Comparison of ENCODE assay signal across 21 cellular contexts in the genomic region with DNA sequence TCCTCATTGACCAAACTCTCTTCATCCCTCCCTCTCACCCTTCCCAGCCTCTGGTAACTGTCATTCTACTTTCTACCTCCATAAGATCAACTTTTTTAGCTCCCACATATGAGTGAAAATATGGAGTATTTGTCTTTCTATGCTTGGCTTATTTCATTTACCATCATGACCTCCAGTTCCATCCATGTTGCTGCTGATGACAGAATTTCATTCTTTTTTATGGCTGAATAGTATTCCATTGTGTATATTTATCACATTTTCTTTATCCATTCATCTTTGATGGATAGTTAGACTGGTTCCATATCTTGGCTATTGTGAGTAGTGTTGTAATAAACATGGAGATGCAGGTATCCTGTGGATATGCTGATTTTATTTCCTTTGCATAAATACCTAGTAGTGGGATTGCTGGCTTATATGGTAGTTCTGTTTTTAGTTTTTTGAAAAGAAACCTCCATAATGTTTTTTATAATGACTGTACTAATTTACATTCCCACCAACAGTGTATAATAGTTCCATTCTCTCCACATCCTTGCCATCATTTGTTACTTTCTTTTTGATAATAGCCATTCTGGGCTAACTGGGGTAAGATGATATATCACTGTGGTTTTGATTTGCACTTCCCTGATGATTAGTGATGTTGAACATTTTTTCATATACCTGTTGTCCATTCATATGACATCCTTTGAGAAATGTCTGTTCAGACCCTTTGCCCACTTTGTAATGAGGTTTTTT. TPM values are rescaled to one million over a fixed set of nuclear protein-coding genes. Genes with fewer than 3 reads are reported as not detected.
A peak's percentile ranks its signal among the peaks of the same experiment; 100 is the strongest.
DNase-seq lines count a peak whose midpoint lies in the region; ATAC-seq, FAIRE-seq and TF ChIP-seq lines count a peak whose summit lies in the region.
"Had no signal": no experiment of that assay in that cellular context is flagged by ENCODE, and none has a peak within 500 bp of the region (broad histone marks: within the 10 kb centered on the region; RNA-seq: fewer than 3 reads in every experiment).

No MANE protein-coding gene starts in this region.

- H3K9me3 ChIP-seq in K562 (replicated peaks; ENCODE audit: control insufficient read depth, insufficient read depth, low read depth, low read length) (no peaks in the 10 kb centered on the region), osteoblast (ENCODE audit: low read depth, low read length) (no peaks in the 10 kb centered on the region)

- in situ Hi-C loops in K562 (cut with MboI) = no loop called here

- H3K4me3 ChIP-seq in K562 = no peak overlapping the region
- no peak overlapping the region for H3K4me3 ChIP-seq in osteoblast (ENCODE audit: insufficient read depth, low read length)
- H3K4me3 ChIP-seq: BLaER1, GM23338 had no signal

- peaks cover 5% of the 10 kb centered on the region for H3K9me3 Mint-ChIP-seq in activated T-cell treated with anti-CD3 and anti-CD28 coated beads, Interleukin-2, amount 50 U/mL, for 24 hours
- no peaks in the 10 kb centered on the region for H3K9me3 Mint-ChIP-seq in stimulated activated naive CD8-positive, alpha-beta T cell treated with anti-CD3 and anti-CD28 coated beads, Interleukin-15, Interleukin-2, amounts not matched to agents 100 ng/mL and 50 ng/mL, for 24 hours
- H3K9me3 Mint-ChIP-seq: CD14-positive monocyte; CD4-positive, alpha-beta memory T cell; GM23338 had no signal

- H3K9ac ChIP-seq in K562 (ENCODE audit: insufficient read depth in 1 of 2, low read depth in 2 of 2, low read length in 2 of 2) = no peak overlapping the region
- H3K9ac ChIP-seq: BLaER1 had no signal

- TF ChIP-seq EP300 in K562 (IDR thresholded peaks at IDR 0.05; ENCODE audit: low read length) = no peak

- intact Hi-C loops in K562 (cut with micrococcal nuclease) = no loop called here

- H4K20me1 ChIP-seq in K562 (replicated peaks; ENCODE audit: control insufficient read depth, insufficient read depth, low read length) (no peaks in the 10 kb centered on the region), osteoblast (ENCODE audit: insufficient read depth, low read length) (no peaks in the 10 kb centered on the region)
- H4K20me1 ChIP-seq: BLaER1 had no signal

- H3K36me3 ChIP-seq in K562 (ENCODE audit: control insufficient read depth, insufficient read depth, low read length) (peaks cover 67% of the 10 kb centered on the region), osteoblast (ENCODE audit: insufficient read depth, low read length) (peaks cover 15% of the 10 kb centered on the region)

- DNase-seq in activated T-cell treated with anti-CD3 and anti-CD28 coated beads, Interleukin-2, amount 50 U/mL, for 24 hours = no peak
- DNase-seq in activated T-cell treated with anti-CD3 and anti-CD28 coated beads, Interleukin-2, amount 50 U/mL, for 48 hours = no peak
- no peak for DNase-seq in stimulated activated naive CD8-positive, alpha-beta T cell treated with anti-CD3 and anti-CD28 coated beads, Interleukin-15, Interleukin-2, amounts not matched to agents 100 U/mL and 50 U/mL, for 24 hours
- no peak for DNase-seq in K562 (ENCODE audit: extremely low read depth in 1 of 4, low spot score in 3 of 4)
- DNase-seq in osteoblast (ENCODE audit: insufficient read length, low spot score, missing footprints) = no peak
- DNase-seq in NK-92 (lab: John Stamatoyannopoulos, UW; ENCODE audit: unreplicated experiment) = no peak
- DNase-seq: 8988T; CD4-positive, alpha-beta memory T cell; DMS53; DND-41; EL; H7; IMR-90 had no signal

- TF ChIP-seq RAD21 in K562 (CRISPR knock-in tag; conservative IDR thresholded peaks at IDR 0.05 in 1 of 2, IDR thresholded peaks at IDR 0.05 in 1 of 2) = no peak

- H3K27me3 ChIP-seq in K562 (ENCODE audit: control insufficient read depth in 2 of 2, insufficient read depth in 2 of 2, low read length in 2 of 2) (no peaks in the 10 kb centered on the region), osteoblast (ENCODE audit: insufficient read depth, low read length) (no peaks in the 10 kb centered on the region)
- H3K27me3 ChIP-seq: BLaER1 had no signal

- no TSS peak for BruUV-seq in K562 (replicated peaks; lab: Mats Ljungman, UMichigan)

- no peak for ATAC-seq in stimulated activated naive CD8-positive, alpha-beta T cell treated with anti-CD3 and anti-CD28 coated beads, Interleukin-15, Interleukin-2, amounts not matched to agents 100 U/mL and 50 U/mL, for 24 hours
- no peak for ATAC-seq in K562
- no peak for ATAC-seq in GM19467 (IDR thresholded peaks at IDR 0.05; ENCODE audit: unreplicated experiment)
- ATAC-seq: GM23338, HCT116 had no signal

- POLR2A ChIA-PET in K562 (lab: Yijun Ruan, JAX) = no interaction called here

- TF ChIP-seq POLR2A in K562 (conservative IDR thresholded peaks at IDR 0.05) = no peak

- H3K4me1 Mint-ChIP-seq in activated T-cell treated with anti-CD3 and anti-CD28 coated beads, Interleukin-2, amount 50 U/mL, for 24 hours (ENCODE audit: low read depth) = peaks cover 13% of the 10 kb centered on the region
- H3K4me1 Mint-ChIP-seq in stimulated activated naive CD8-positive, alpha-beta T cell treated with anti-CD3 and anti-CD28 coated beads, Interleukin-15, Interleukin-2, amounts not matched to agents 100 ng/mL and 50 ng/mL, for 24 hours (ENCODE audit: low read depth) = peaks cover 12% of the 10 kb centered on the region

- H3K4me2 ChIP-seq in K562 (ENCODE audit: insufficient read depth, low read length) (no peak overlapping the region), osteoblast (ENCODE audit: insufficient read depth, low read length) (no peak overlapping the region)
- H3K4me2 ChIP-seq: BLaER1, GM23338 had no signal

- peak overlapping the region; percentile 48 for H3K27ac Mint-ChIP-seq in activated T-cell treated with anti-CD3 and anti-CD28 coated beads, Interleukin-2, amount 50 U/mL, for 24 hours
- peak overlapping the region; percentile 59 for H3K27ac Mint-ChIP-seq in stimulated activated naive CD8-positive, alpha-beta T cell treated with anti-CD3 and anti-CD28 coated beads, Interleukin-15, Interleukin-2, amounts not matched to agents 100 ng/mL and 50 ng/mL, for 24 hours
- H3K27ac Mint-ChIP-seq: GM23338 had no signal

- no peak for FAIRE-seq in K562 (lab: Jason Lieb, UNC)
- FAIRE-seq: GM12891, HTR-8/SVneo had no signal

- H3K4me1 ChIP-seq in K562 (replicated peaks in 1 of 2; ENCODE audit: control insufficient read depth in 2 of 2, insufficient read depth in 2 of 2, low read length in 2 of 2) (no peaks in the 10 kb centered on the region), osteoblast (ENCODE audit: insufficient read depth, low read length) (no peaks in the 10 kb centered on the region)
- H3K4me1 ChIP-seq: BLaER1 had no signal

- H3K27ac ChIP-seq in K562 (ENCODE audit: extremely low read depth, low read depth, low read length) (no peak overlapping the region), osteoblast (ENCODE audit: low read depth, low read length) (no peak overlapping the region)
- H3K27ac ChIP-seq: BLaER1 had no signal

- no peaks in the 10 kb centered on the region for H3K27me3 Mint-ChIP-seq in activated T-cell treated with anti-CD3 and anti-CD28 coated beads, Interleukin-2, amount 50 U/mL, for 24 hours
- no peaks in the 10 kb centered on the region for H3K27me3 Mint-ChIP-seq in stimulated activated naive CD8-positive, alpha-beta T cell treated with anti-CD3 and anti-CD28 coated beads, Interleukin-15, Interleukin-2, amounts not matched to agents 100 ng/mL and 50 ng/mL, for 24 hours
- H3K27me3 Mint-ChIP-seq: CD4-positive, alpha-beta memory T cell had no signal

- H3K36me3 Mint-ChIP-seq in activated T-cell treated with anti-CD3 and anti-CD28 coated beads, Interleukin-2, amount 50 U/mL, for 24 hours (ENCODE audit: low read depth) = peaks cover 82% of the 10 kb centered on the region
- H3K36me3 Mint-ChIP-seq in stimulated activated naive CD8-positive, alpha-beta T cell treated with anti-CD3 and anti-CD28 coated beads, Interleukin-15, Interleukin-2, amounts not matched to agents 100 ng/mL and 50 ng/mL, for 24 hours (ENCODE audit: low read depth) = peaks cover 68% of the 10 kb centered on the region

- H2AFZ ChIP-seq in K562 (ENCODE audit: low read depth, low read length) = no peak overlapping the region
- H2AFZ ChIP-seq in osteoblast (ENCODE audit: low read length) = no peak overlapping the region
- H2AFZ ChIP-seq: GM23338 had no signal

- H3K79me2 ChIP-seq in K562 (ENCODE audit: control insufficient read depth, insufficient read depth, low read length) (no peaks in the 10 kb centered on the region), osteoblast (ENCODE audit: insufficient read depth, low read length) (no peaks in the 10 kb centered on the region)

- H3K4me3 Mint-ChIP-seq in activated T-cell treated with anti-CD3 and anti-CD28 coated beads, Interleukin-2, amount 50 U/mL, for 24 hours = no peak overlapping the region
- H3K4me3 Mint-ChIP-seq in stimulated activated naive CD8-positive, alpha-beta T cell treated with anti-CD3 and anti-CD28 coated beads, Interleukin-15, Interleukin-2, amounts not matched to agents 100 ng/mL and 50 ng/mL, for 24 hours = no peak overlapping the region
- H3K4me3 Mint-ChIP-seq: CD14-positive monocyte; CD4-positive, alpha-beta memory T cell; GM23338 had no signal

- no peak for TF ChIP-seq CTCF in K562 (IDR thresholded peaks at IDR 0.05 in 2 of 3, conservative IDR thresholded peaks at IDR 0.05 in 1 of 3; ENCODE audit: insufficient read depth in 2 of 3, low read depth in 1 of 3, low read length in 3 of 3)
- TF ChIP-seq CTCF in osteoblast (IDR thresholded peaks at IDR 0.05; ENCODE audit: extremely low read depth, low read depth, low read length) = no peak

- CTCF ChIA-PET in K562 (lab: Yijun Ruan, JAX; ENCODE audit: low intra/inter-chr PET ratio) = no interaction called here

- H3K9me1 ChIP-seq in K562 (ENCODE audit: control insufficient read depth, insufficient read depth, low read length) = no peaks in the 10 kb centered on the region

RNA-seq across cellular contexts. Expression of a gene that starts 35.7 kb away (rescaled TPM):
- total RNA-seq in K562 (2011; cell fraction: chromatin; rRNA removed; ENCODE audit: low replicate concordance) = 32.7 and 56.1 TPM in 2 replicates
- total RNA-seq in K562 (2011; cell fraction: nucleolus; rRNA removed) = 23.2 and 25.7 TPM in 2 replicates
- 41.6 and 45.5 TPM in 2 replicates for total RNA-seq in K562 (2011; cell fraction: nucleoplasm; rRNA removed)
- total RNA-seq in K562 (2014; rRNA removed) = 93.8 and 117 TPM in 2 replicates
- total RNA-seq in K562 (2014; rRNA removed; fragmentation: Illumina TruSeq; extraction: Trizol) = 127 and 150 TPM in 2 replicates
- 127 and 129 TPM in 2 replicates for total RNA-seq in K562 (2015; rRNA removed; fragmentation: Illumina TruSeq; extraction: Trizol)
- total RNA-seq in K562 (2021) = 104 and 107 TPM in 2 replicates
- 46.5 and 63.6 TPM in 2 replicates for polyA plus RNA-seq in K562 (2011; rRNA removed)
- polyA plus RNA-seq in K562 (2011; cell fraction: cytosol; rRNA removed) = 14.4 and 23.8 TPM in 2 replicates
- 72.5 and 73.7 TPM in 2 replicates for polyA plus RNA-seq in K562 (2011; cell fraction: nucleus; rRNA removed)
- 61.0 and 87.7 TPM in 2 replicates for polyA plus RNA-seq in K562 (2012)
- polyA plus RNA-seq in K562 (2014; fragmentation: Illumina TruSeq; extraction: Trizol) = 96.5 and 106 TPM in 2 replicates
- 10 to 100 TPM; 39.6 to 50.4 TPM for polyA plus RNA-seq in K562 (2014; fragmentation: Nextera tagmentation; extraction: Ambion mirVana)
- polyA plus RNA-seq in K562 (2014; rRNA removed) = 75.6 and 76.1 TPM in 2 replicates
- polyA minus RNA-seq in K562 (2011; rRNA and poly(A)+ RNA removed) = 86.8 and 91.2 TPM in 2 replicates
- 33.7 and 37.8 TPM in 2 replicates for polyA minus RNA-seq in K562 (2011; cell fraction: cytosol; rRNA and poly(A)+ RNA removed)
- 32.6 and 67.3 TPM in 2 replicates for polyA minus RNA-seq in K562 (2011; cell fraction: nucleus; rRNA and poly(A)+ RNA removed)
- total RNA-seq in osteoblast = 76.6 and 79.3 TPM in 2 replicates

RNA-seq across cellular contexts. Expression of a gene that starts 40.1 kb away (rescaled TPM):
- 43.6 and 62.7 TPM in 2 replicates for total RNA-seq in K562 (2011; cell fraction: chromatin; rRNA removed; ENCODE audit: low replicate concordance)
- 20.3 and 27.7 TPM in 2 replicates for total RNA-seq in K562 (2011; cell fraction: nucleolus; rRNA removed)
- total RNA-seq in K562 (2011; cell fraction: nucleoplasm; rRNA removed) = 27.8 and 29.0 TPM in 2 replicates
- total RNA-seq in K562 (2014; rRNA removed) (28.8 and 34.1 TPM in 2 replicates), K562 (2014; rRNA removed; fragmentation: Illumina TruSeq; extraction: Trizol) (56.4 and 60.4 TPM in 2 replicates), K562 (2015; rRNA removed; fragmentation: Illumina TruSeq; extraction: Trizol) (33.8 and 37.4 TPM in 2 replicates), K562 (2021) (40.5 and 43.1 TPM in 2 replicates), osteoblast (18.1 and 18.6 TPM in 2 replicates)
- polyA plus RNA-seq in K562 (2011; rRNA removed) (63.6 and 73.8 TPM in 2 replicates), K562 (2014; fragmentation: Illumina TruSeq; extraction: Trizol) (51.9 and 61.1 TPM in 2 replicates), K562 (2014; fragmentation: Nextera tagmentation; extraction: Ambion mirVana) (10 to 100 TPM; 30.2 to 52.9 TPM), K562 (2014; rRNA removed) (33.7 and 35.7 TPM in 2 replicates)
- polyA plus RNA-seq in K562 (2011; cell fraction: cytosol; rRNA removed) = 34.5 and 78.1 TPM in 2 replicates
- 26.6 TPM in 2 replicates for polyA plus RNA-seq in K562 (2011; cell fraction: nucleus; rRNA removed)
- polyA plus RNA-seq in K562 (2012) = 23.5 and 37.6 TPM in 2 replicates
- polyA minus RNA-seq in K562 (2011; rRNA and poly(A)+ RNA removed) = 232 and 265 TPM in 2 replicates
- polyA minus RNA-seq in K562 (2011; cell fraction: cytosol; rRNA and poly(A)+ RNA removed) = 21.9 and 40.6 TPM in 2 replicates
- 14.0 and 27.8 TPM in 2 replicates for polyA minus RNA-seq in K562 (2011; cell fraction: nucleus; rRNA and poly(A)+ RNA removed)
